In genomic region chr11:124672531-124673215, GRCh38 we compare ENCODE assay signal across 8 cellular contexts. TPM values are rescaled to one million over a fixed set of nuclear protein-coding genes. Genes with fewer than 3 reads are reported as not detected.
DNase-seq lines count a peak whose midpoint lies in the region; ATAC-seq and TF ChIP-seq lines count a peak whose summit lies in the region.

No MANE protein-coding gene starts in this region.

- H3K36me3 Mint-ChIP-seq in activated CD4-positive, alpha-beta T cell treated with anti-CD3 and anti-CD28 coated beads for 36 hours (ENCODE audit: low read depth) = no peaks in the 10 kb centered on the region
- peaks cover 5% of the 10 kb centered on the region for H3K36me3 Mint-ChIP-seq in activated naive CD8-positive, alpha-beta T cell treated with anti-CD3 and anti-CD28 coated beads, Interleukin-2, amount 50 U/mL, for 24 hours (ENCODE audit: low read depth)

- TF ChIP-seq CTCF in kidney epithelial cell (IDR thresholded peaks at IDR 0.05; ENCODE audit: insufficient read depth, low read length, poor library complexity, severe bottlenecking) (no peak), thoracic aorta (IDR thresholded peaks at IDR 0.05) (no peak)

- CTCF ChIA-PET in activated CD4-positive, alpha-beta T cell treated with anti-CD3 and anti-CD28 coated beads for 36 hours (lab: Charles Lee) = interaction anchor here (0.6 to 1.8 kb wide), 11 partner anchors 9 to 204 kb away, joined by 3 to 10 read pairs (median 4); no protein-coding TSS in a partner anchor

- H3K27ac ChIP-seq in thoracic aorta = peak overlapping the region; percentile 87 to 90

- intact Hi-C loops in activated CD4-positive, alpha-beta T cell treated with anti-CD3 and anti-CD28 coated beads for 36 hours (cut with DNase I, micrococcal nuclease) = loop anchor here (1.0 to 5.0 kb wide), 15 partner anchors 50 to 955 kb away; partner anchors contain the start of genes CCDC15 (in 2 of the 2), MSANTD2 (in 2 of the 2), TBRG1 (in 2 of the 2) and TMEM218 (in 2 of the 2)

- H3K27me3 ChIP-seq in kidney epithelial cell (ENCODE audit: control insufficient read depth, insufficient read depth, low read length) (no peaks in the 10 kb centered on the region), thoracic aorta (replicated peaks; ENCODE audit: insufficient read depth) (no peaks in the 10 kb centered on the region)

- H3K4me3 Mint-ChIP-seq in activated CD4-positive, alpha-beta T cell treated with anti-CD3 and anti-CD28 coated beads for 36 hours = peak overlapping the region; percentile 84
- peak overlapping the region; percentile 84 for H3K4me3 Mint-ChIP-seq in activated naive CD8-positive, alpha-beta T cell treated with anti-CD3 and anti-CD28 coated beads, Interleukin-2, amount 50 U/mL, for 24 hours

- H3K9me3 ChIP-seq in thoracic aorta = no peaks in the 10 kb centered on the region

- POLR2A ChIA-PET in activated CD4-positive, alpha-beta T cell treated with anti-CD3 and anti-CD28 coated beads for 36 hours (lab: Charles Lee) = interaction anchor here (1.3 to 1.6 kb wide), 2 partner anchors 90 to 128 kb away, joined by 3 to 4 read pairs; no protein-coding TSS in a partner anchor

- peaks cover 16 to 38% of the 10 kb centered on the region in 2 donors for H3K4me1 ChIP-seq in thoracic aorta (ENCODE audit: control insufficient read depth in 1 of 2, low read depth in 2 of 2)

- H3K4me3 ChIP-seq in kidney epithelial cell (ENCODE audit: low read depth, low read length) = peak overlapping the region; percentile 87
- peak overlapping the region; percentile 90 for H3K4me3 ChIP-seq in thoracic aorta

- no peak for DNase-seq in activated CD4-positive, alpha-beta T cell treated with anti-CD3 and anti-CD28 coated beads for 36 hours
- DNase-seq in activated CD4-positive, alpha-beta T cell treated with anti-CD3 and anti-CD28 coated beads, Interleukin-2, amount 50 U/mL, for 4 hours = no peak
- peak; percentile 2 for DNase-seq in activated naive CD8-positive, alpha-beta T cell treated with anti-CD3 and anti-CD28 coated beads, Interleukin-2, amount 50 U/mL, for 24 hours
- DNase-seq in kidney epithelial cell (ENCODE audit: low read depth) = no peak
- no peak for DNase-seq in thoracic aorta (ENCODE audit: low spot score)
- DNase-seq in NCI-H187 (lab: John Stamatoyannopoulos, UW) = no peak
- no peak for DNase-seq in NCI-H526 (lab: John Stamatoyannopoulos, UW)

- ATAC-seq in activated CD4-positive, alpha-beta T cell treated with anti-CD3 and anti-CD28 coated beads for 36 hours = no peak
- peak; percentile 2 for ATAC-seq in activated naive CD8-positive, alpha-beta T cell treated with anti-CD3 and anti-CD28 coated beads, Interleukin-2, amount 50 U/mL, for 24 hours
- ATAC-seq in thoracic aorta (ENCODE audit: insufficient number of reproducible peaks, low FRiP score, low read depth) (no peak), HG02981 (IDR thresholded peaks at IDR 0.05; ENCODE audit: unreplicated experiment) (no peak)

- no peaks in the 10 kb centered on the region for H3K36me3 ChIP-seq in kidney epithelial cell (ENCODE audit: control insufficient read depth, insufficient read depth, low read length)
- H3K36me3 ChIP-seq in thoracic aorta = no peaks in the 10 kb centered on the region

- H3K27ac Mint-ChIP-seq in activated CD4-positive, alpha-beta T cell treated with anti-CD3 and anti-CD28 coated beads for 36 hours = peak overlapping the region; percentile 82
- peak overlapping the region; percentile 30 for H3K27ac Mint-ChIP-seq in activated naive CD8-positive, alpha-beta T cell treated with anti-CD3 and anti-CD28 coated beads, Interleukin-2, amount 50 U/mL, for 24 hours

- H3K27me3 Mint-ChIP-seq in activated CD4-positive, alpha-beta T cell treated with anti-CD3 and anti-CD28 coated beads for 36 hours = no peaks in the 10 kb centered on the region
- peaks cover 2% of the 10 kb centered on the region for H3K27me3 Mint-ChIP-seq in activated naive CD8-positive, alpha-beta T cell treated with anti-CD3 and anti-CD28 coated beads, Interleukin-2, amount 50 U/mL, for 24 hours

- no peaks in the 10 kb centered on the region for H3K9me3 Mint-ChIP-seq in activated CD4-positive, alpha-beta T cell treated with anti-CD3 and anti-CD28 coated beads for 36 hours (ENCODE audit: low read depth)
- H3K9me3 Mint-ChIP-seq in activated naive CD8-positive, alpha-beta T cell treated with anti-CD3 and anti-CD28 coated beads, Interleukin-2, amount 50 U/mL, for 24 hours = no peaks in the 10 kb centered on the region

- H3K4me1 Mint-ChIP-seq in activated CD4-positive, alpha-beta T cell treated with anti-CD3 and anti-CD28 coated beads for 36 hours = peaks cover 30% of the 10 kb centered on the region
- H3K4me1 Mint-ChIP-seq in activated naive CD8-positive, alpha-beta T cell treated with anti-CD3 and anti-CD28 coated beads, Interleukin-2, amount 50 U/mL, for 24 hours = peaks cover 35% of the 10 kb centered on the region

RNA-seq across cellular contexts. Expression of gene SIAE, which starts 0.9 kb away (rescaled TPM):
- 10 to 100 TPM in 1 of 2 experiments, 1 to 10 TPM in 1; 9.4 to 12.2 TPM for total RNA-seq in activated CD4-positive, alpha-beta T cell treated with anti-CD3 and anti-CD28 coated beads for 36 hours
- total RNA-seq in kidney epithelial cell = 9.4 and 10.3 TPM in 2 replicates
- total RNA-seq in thoracic aorta = 10 to 100 TPM in 1 of 2 donors, 1 to 10 TPM in 1; 9.7 to 20.0 TPM

RNA-seq across cellular contexts. Expression of gene SPA17, which starts 1.0 kb away (rescaled TPM):
- total RNA-seq in activated CD4-positive, alpha-beta T cell treated with anti-CD3 and anti-CD28 coated beads for 36 hours = 1 to 10 TPM; 3.9 to 4.7 TPM
- 14.1 and 15.8 TPM in 2 replicates for total RNA-seq in kidney epithelial cell
- 1 to 10 TPM; 3.9 to 6.4 TPM for total RNA-seq in thoracic aorta

RNA-seq across cellular contexts. Expression of gene TBRG1, which starts 50.0 kb away (rescaled TPM):
- total RNA-seq in activated CD4-positive, alpha-beta T cell treated with anti-CD3 and anti-CD28 coated beads for 36 hours = 10 to 100 TPM; 29.6 to 40.6 TPM
- total RNA-seq in kidney epithelial cell (45.4 and 53.7 TPM in 2 replicates), thoracic aorta (10 to 100 TPM; 30.3 to 57.8 TPM)
